8 cellular contexts compared by ENCODE assay signal in the genomic region with DNA sequence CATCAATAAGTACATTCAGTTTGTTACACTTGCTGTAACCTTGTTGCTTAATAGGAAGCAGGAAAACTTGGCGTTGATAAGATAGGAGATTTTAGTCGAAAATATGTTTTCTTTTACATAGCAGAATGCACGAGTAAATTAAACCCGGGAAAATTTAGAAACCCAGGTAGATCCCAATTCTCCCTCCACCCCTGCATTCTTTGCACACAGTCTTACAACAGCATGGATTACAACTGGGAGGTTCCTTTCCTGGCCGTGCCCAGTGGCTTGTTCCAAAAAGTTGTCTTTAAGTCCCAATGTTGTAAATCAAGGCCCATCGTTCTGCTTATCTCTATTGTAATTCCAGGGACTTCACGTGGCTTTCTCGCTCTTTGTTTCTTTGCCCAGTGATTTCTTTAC. TPM values are rescaled to one million over a fixed set of nuclear protein-coding genes. Genes with fewer than 3 reads are reported as not detected.
A peak's percentile ranks its signal among the peaks of the same experiment; 100 is the strongest.
DNase-seq lines count a peak whose midpoint lies in the region; ATAC-seq and TF ChIP-seq lines count a peak whose summit lies in the region.

No MANE protein-coding gene starts in this region.

- intact Hi-C loops in dorsolateral prefrontal cortex (cut with DNase I), result loop anchor here (5.0 to 10.0 kb wide), 4 partner anchors 114 to 716 kb away; no protein-coding TSS in a partner anchor

- H3K27ac Mint-ChIP-seq in nephron, result peak overlapping the region; percentile 18 to 67 (median 41)

- TF ChIP-seq CTCF in C4-2B (conservative IDR thresholded peaks at IDR 0.05) (0 out of 2 replicates have a peak, but pooled peaks have one; percentile 6), NB4 (IDR thresholded peaks at IDR 0.05; ENCODE audit: low read depth, low read length) (no peak), dorsolateral prefrontal cortex (IDR thresholded peaks at IDR 0.05 in 54 of 56, conservative IDR thresholded peaks at IDR 0.05 in 2 of 56; ENCODE audit: low read depth in 1 of 56, partially characterized antibody in 56 of 56) (no peak), nephron (IDR thresholded peaks at IDR 0.05; ENCODE audit: unreplicated experiment in 3 of 3) (no peak)

- H3K4me3 ChIP-seq in NB4 (ENCODE audit: low read depth, low read length) (peak overlapping the region; percentile 61), dorsolateral prefrontal cortex (peak overlapping the region; percentile 57 to 87 (median 75))

- no peaks in the 10 kb centered on the region for H3K9me3 Mint-ChIP-seq in nephron

- H3K27me3 ChIP-seq in dorsolateral prefrontal cortex, result no peaks in the 10 kb centered on the region

- DNase-seq in NB4 (ENCODE audit: low read depth) (no peak), dorsolateral prefrontal cortex (no peak), NCI-H774 (lab: John Stamatoyannopoulos, UW) (no peak)
- no peak for DNase-seq in activated CD8-positive, alpha-beta memory T cell treated with anti-CD3 and anti-CD28 coated beads for 24 hours

- peak overlapping the region; percentile 89 to 92 (median 89) for H3K4me3 Mint-ChIP-seq in nephron

- peaks cover 21% of the 10 kb centered on the region for H3K4me1 Mint-ChIP-seq in nephron

- H3K27ac ChIP-seq in C4-2B (peak overlapping the region; percentile 71), dorsolateral prefrontal cortex (peak overlapping the region; percentile 32 to 98 (median 89))

- no peak for TF ChIP-seq POLR2A in NB4 (IDR thresholded peaks at IDR 0.05; ENCODE audit: extremely low read depth, insufficient read length)

- H3K36me3 Mint-ChIP-seq in nephron (ENCODE audit: low read depth), result no peaks in the 10 kb centered on the region

- H3K27me3 Mint-ChIP-seq in nephron (ENCODE audit: low read depth), result no peaks in the 10 kb centered on the region

- no peak for ATAC-seq in GM18520 (IDR thresholded peaks at IDR 0.05; ENCODE audit: unreplicated experiment)
- no peak for ATAC-seq in GM21737 (IDR thresholded peaks at IDR 0.05; ENCODE audit: unreplicated experiment)

RNA-seq across cellular contexts. Expression of a gene that starts 1.1 kb away (rescaled TPM):
- total RNA-seq in dorsolateral prefrontal cortex, result 100 to 1,000 TPM in 6 of 120 experiments, 10 to 100 TPM in 114; 45.6 to 119 (median 78.5) TPM
